Comparison of ENCODE assay signal across 24 cellular contexts in the genomic region with DNA sequence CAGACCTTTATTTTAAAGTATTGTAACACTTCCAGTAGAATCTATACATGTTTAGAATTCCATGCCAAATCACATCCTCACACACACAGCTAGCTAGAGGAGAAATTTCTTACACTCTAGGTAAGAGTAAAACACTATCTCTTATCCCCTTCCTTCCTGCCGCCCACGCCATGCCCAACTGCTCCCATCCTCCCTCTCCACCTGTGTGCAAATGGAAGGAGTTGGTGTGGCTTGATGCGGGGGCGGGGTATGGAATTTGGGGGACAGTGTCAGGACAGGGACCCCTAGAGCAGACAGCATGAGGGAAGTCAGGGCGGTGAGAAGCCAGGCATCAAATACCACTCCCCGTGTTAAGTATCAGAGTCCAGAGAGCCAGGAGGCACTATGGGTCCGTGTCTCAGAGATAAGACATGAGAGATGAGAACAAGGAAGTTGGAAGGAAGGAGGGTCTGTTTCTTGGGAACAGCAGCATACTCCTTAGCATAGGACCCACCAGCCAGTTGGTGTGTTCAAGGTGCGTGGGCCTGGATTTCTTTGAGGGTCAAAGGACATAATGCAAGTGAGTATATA. TPM values are rescaled to one million over a fixed set of nuclear protein-coding genes. Genes with fewer than 3 reads are reported as not detected.
A peak's percentile ranks its signal among the peaks of the same experiment; 100 is the strongest.
DNase-seq lines count a peak whose midpoint lies in the region; ATAC-seq, FAIRE-seq and TF ChIP-seq lines count a peak whose summit lies in the region.
"Had no signal": no experiment of that assay in that cellular context is flagged by ENCODE, and none has a peak within 500 bp of the region (broad histone marks: within the 10 kb centered on the region; RNA-seq: fewer than 3 reads in every experiment).

No MANE protein-coding gene starts in this region.

- no peak for TF ChIP-seq CTCF in CD8-positive, alpha-beta T cell (IDR thresholded peaks at IDR 0.05)
- no peak for TF ChIP-seq CTCF in K562 (IDR thresholded peaks at IDR 0.05 in 2 of 3, conservative IDR thresholded peaks at IDR 0.05 in 1 of 3; ENCODE audit: insufficient read depth in 2 of 3, low read depth in 1 of 3, low read length in 3 of 3)

- no peak overlapping the region for H4K91ac ChIP-seq in neuronal stem cell (ENCODE audit: low read depth, low read length, poor library complexity)

- no peak overlapping the region for H2BK120ac ChIP-seq in neuronal stem cell (ENCODE audit: low read depth, low read length)

- H2BK12ac ChIP-seq in neuronal stem cell (ENCODE audit: low read length), result no peak overlapping the region

- H3K36me3 Mint-ChIP-seq in CD4-positive, CD25-positive, alpha-beta regulatory T cell, result no peaks in the 10 kb centered on the region
- peaks cover 22% of the 10 kb centered on the region for H3K36me3 Mint-ChIP-seq in CD8-positive, alpha-beta T cell
- peaks cover 13% of the 10 kb centered on the region for H3K36me3 Mint-ChIP-seq in activated CD4-positive, alpha-beta T cell treated with anti-CD3 and anti-CD28 coated beads for 36 hours (ENCODE audit: low read depth)

- WGBS in K562 (ENCODE audit: insufficient coverage, low coverage, missing lambda C conversion rate), result 42% methylated on average over 7 of the region's 8 CpGs
- no CpG with 5 or more reads among the region's 8 CpGs for WGBS in neuronal stem cell (ENCODE audit: extremely low coverage in 2 of 2, insufficient read length in 2 of 2, insufficient replicate concordance in 1 of 2), 2 donors

- intact Hi-C loops in CD8-positive, alpha-beta T cell (cut with DNase I, micrococcal nuclease), result loop anchor here (10.0 kb wide), 3 partner anchors 99 to 619 kb away; no protein-coding TSS in a partner anchor
- intact Hi-C loops in K562 (cut with micrococcal nuclease), result no loop called here
- intact Hi-C loops in activated CD4-positive, alpha-beta T cell treated with anti-CD3 and anti-CD28 coated beads for 36 hours (cut with DNase I, micrococcal nuclease), result loop anchor here in 1 of 2 experiments (5.0 kb wide), 1 partner anchor 262 kb away; no protein-coding TSS in a partner anchor

- CTCF ChIA-PET in CD8-positive, alpha-beta T cell (lab: Charles Lee), result interaction anchor here (1.7 to 8.0 kb wide), 2 partner anchors 407 to 616 kb away, joined by 4 to 82 read pairs; no protein-coding TSS in a partner anchor
- CTCF ChIA-PET in K562 (lab: Yijun Ruan, JAX; ENCODE audit: low intra/inter-chr PET ratio), result interaction anchor here (0.7 kb wide), 1 partner anchor 167 kb away, joined by 4 read pairs; no protein-coding TSS in a partner anchor
- CTCF ChIA-PET in activated CD4-positive, alpha-beta T cell treated with anti-CD3 and anti-CD28 coated beads for 36 hours (lab: Charles Lee), result interaction anchor here (0.8 to 1.6 kb wide), 2 partner anchors 12 to 407 kb away, joined by 4 to 6 read pairs; no protein-coding TSS in a partner anchor

- H2AFZ ChIP-seq in K562 (ENCODE audit: low read depth, low read length), result peak overlapping the region; percentile 38
- H2AFZ ChIP-seq in neuronal stem cell (ENCODE audit: low read length), result no peak overlapping the region
- H2AFZ ChIP-seq: PC-9 had no signal

- no TSS peak for BruUV-seq in K562 (replicated peaks; lab: Mats Ljungman, UMichigan)

- no peak for TF ChIP-seq POLR2A in K562 (conservative IDR thresholded peaks at IDR 0.05)

- no peak for TF ChIP-seq EP300 in K562 (IDR thresholded peaks at IDR 0.05; ENCODE audit: low read length)

- H4K20me1 ChIP-seq in K562 (replicated peaks; ENCODE audit: control insufficient read depth, insufficient read depth, low read length), result no peaks in the 10 kb centered on the region
- H4K20me1 ChIP-seq: BLaER1 had no signal

- H3K18ac ChIP-seq in neuronal stem cell (ENCODE audit: low read length), result no peak overlapping the region

- H3K9me3 ChIP-seq in CD4-positive, CD25-positive, alpha-beta regulatory T cell (ENCODE audit: control insufficient read depth in 2 of 2, low read length in 2 of 2), result no peaks in the 10 kb centered on the region
- H3K9me3 ChIP-seq in CD8-positive, alpha-beta T cell (ENCODE audit: low read length), result no peaks in the 10 kb centered on the region
- H3K9me3 ChIP-seq in K562 (replicated peaks; ENCODE audit: control insufficient read depth, insufficient read depth, low read depth, low read length), result no peaks in the 10 kb centered on the region
- no peaks in the 10 kb centered on the region for H3K9me3 ChIP-seq in neuronal stem cell (replicated peaks in 1 of 2; ENCODE audit: control insufficient read depth in 2 of 2, insufficient read depth in 1 of 2, low read depth in 1 of 2, low read length in 2 of 2)
- H3K9me3 ChIP-seq: BLaER1, SJCRH30 had no signal

- no peak for DNase-seq in CD4-positive, CD25-positive, alpha-beta regulatory T cell
- no peak for DNase-seq in CD8-positive, alpha-beta T cell
- DNase-seq in K562 (ENCODE audit: extremely low read depth in 1 of 4, low spot score in 3 of 4) (peak in 1 of 4 experiments; percentile 38), neuronal stem cell (ENCODE audit: low spot score) (no peak), KG1 (lab: John Stamatoyannopoulos, UW) (no peak)
- no peak for DNase-seq in activated CD4-positive, alpha-beta T cell treated with anti-CD3 and anti-CD28 coated beads for 36 hours
- DNase-seq: DMS153, H7, MM.1S, NCI-H1417, NCI-H1694, NCI-H2029 treated with DMSO at 0.1 percent for 48 hours, NCI-H2227 treated with DMSO at 0.1 percent for 48 hours, NCI-H526 treated with DMSO at 0.1 percent for 48 hours, PC-9, SJCRH30 had no signal

- H3K9ac ChIP-seq in K562 (ENCODE audit: insufficient read depth in 1 of 2, low read depth in 2 of 2, low read length in 2 of 2), result no peak overlapping the region
- peak overlapping the region; percentile 30 for H3K9ac ChIP-seq in neuronal stem cell (ENCODE audit: low read depth, low read length, poor library complexity)
- H3K9ac ChIP-seq: BLaER1, KMS-11 had no signal

- H3K27me3 Mint-ChIP-seq in CD4-positive, CD25-positive, alpha-beta regulatory T cell, result no peaks in the 10 kb centered on the region
- no peaks in the 10 kb centered on the region for H3K27me3 Mint-ChIP-seq in CD8-positive, alpha-beta T cell (ENCODE audit: low read depth)
- no peaks in the 10 kb centered on the region for H3K27me3 Mint-ChIP-seq in activated CD4-positive, alpha-beta T cell treated with anti-CD3 and anti-CD28 coated beads for 36 hours

- no peak for FAIRE-seq in K562 (lab: Jason Lieb, UNC)
- FAIRE-seq: A204.1, GM18507 had no signal

- no peak overlapping the region for H4K8ac ChIP-seq in neuronal stem cell (ENCODE audit: low read depth, low read length)

- no peak overlapping the region for H3K4me3 ChIP-seq in CD4-positive, CD25-positive, alpha-beta regulatory T cell (ENCODE audit: low read depth, low read length)
- H3K4me3 ChIP-seq in CD8-positive, alpha-beta T cell (ENCODE audit: low read depth, low read length), result no peak overlapping the region
- H3K4me3 ChIP-seq in K562, result no peak overlapping the region
- H3K4me3 ChIP-seq in neuronal stem cell (ENCODE audit: low read length in 2 of 2), result no peak overlapping the region
- H3K4me3 ChIP-seq: BLaER1, PC-9, SJCRH30 had no signal

- H3K36me3 ChIP-seq in CD4-positive, CD25-positive, alpha-beta regulatory T cell (ENCODE audit: control insufficient read depth, insufficient read depth, low read length), result no peaks in the 10 kb centered on the region
- no peaks in the 10 kb centered on the region for H3K36me3 ChIP-seq in CD8-positive, alpha-beta T cell (ENCODE audit: insufficient read depth, low read length)
- no peaks in the 10 kb centered on the region; the same call in 2 of the 3 replicates for H3K36me3 ChIP-seq in K562 (ENCODE audit: control insufficient read depth, insufficient read depth, low read length)
- peaks cover 2 to 14% of the 10 kb centered on the region in 2 donors for H3K36me3 ChIP-seq in neuronal stem cell (replicated peaks in 1 of 2; ENCODE audit: control insufficient read depth in 2 of 2, insufficient read depth in 2 of 2, low read length in 2 of 2)
- H3K36me3 ChIP-seq: SJCRH30 had no signal

- H3K27ac ChIP-seq in CD4-positive, CD25-positive, alpha-beta regulatory T cell (ENCODE audit: insufficient read depth, low read length, poor library complexity, severe bottlenecking), result no peak overlapping the region
- H3K27ac ChIP-seq in CD8-positive, alpha-beta T cell (ENCODE audit: low read depth, low read length), result no peak overlapping the region
- H3K27ac ChIP-seq in K562 (ENCODE audit: extremely low read depth, low read depth, low read length) (no peak overlapping the region), neuronal stem cell (replicated peaks; ENCODE audit: low read length) (no peak overlapping the region)
- H3K27ac ChIP-seq: BLaER1, KMS-11, PC-9, SJCRH30 had no signal

- H3K4me1 ChIP-seq in CD4-positive, CD25-positive, alpha-beta regulatory T cell (ENCODE audit: control insufficient read depth, insufficient read depth, low read length, poor library complexity, severe bottlenecking), result peaks cover 51% of the 10 kb centered on the region
- peaks cover 77% of the 10 kb centered on the region for H3K4me1 ChIP-seq in CD8-positive, alpha-beta T cell (ENCODE audit: insufficient read depth, low read length)
- H3K4me1 ChIP-seq in K562 (replicated peaks in 1 of 2; ENCODE audit: control insufficient read depth in 2 of 2, insufficient read depth in 2 of 2, low read length in 2 of 2) (peaks cover 0 to 34% of the 10 kb centered on the region in 2 experiments; a peak in 4 of 5 replicates), neuronal stem cell (ENCODE audit: control insufficient read depth in 2 of 2, insufficient read depth in 1 of 2, low read depth in 1 of 2, low read length in 2 of 2) (no peaks in the 10 kb centered on the region)

- H3K4me2 ChIP-seq in K562 (ENCODE audit: insufficient read depth, low read length) (peak overlapping the region; percentile 18; the same call in 1 of the 2 replicates), neuronal stem cell (ENCODE audit: insufficient read depth, low read length, poor library complexity, severe bottlenecking) (no peak overlapping the region)
- H3K4me2 ChIP-seq: BLaER1, KMS-11, PC-9 had no signal

- H3K4me1 Mint-ChIP-seq in CD4-positive, CD25-positive, alpha-beta regulatory T cell, result peaks cover 11 to 94% (median 50%) of the 10 kb centered on the region in 4 donors
- H3K4me1 Mint-ChIP-seq in CD8-positive, alpha-beta T cell (ENCODE audit: low read depth), result peaks cover 95% of the 10 kb centered on the region
- peaks cover 85% of the 10 kb centered on the region for H3K4me1 Mint-ChIP-seq in activated CD4-positive, alpha-beta T cell treated with anti-CD3 and anti-CD28 coated beads for 36 hours

- H3K27me3 ChIP-seq in CD4-positive, CD25-positive, alpha-beta regulatory T cell (ENCODE audit: control insufficient read depth, insufficient read depth, low read length), result no peaks in the 10 kb centered on the region
- H3K27me3 ChIP-seq in CD8-positive, alpha-beta T cell (ENCODE audit: insufficient read depth, low read length), result no peaks in the 10 kb centered on the region
- H3K27me3 ChIP-seq in K562 (ENCODE audit: control insufficient read depth in 2 of 2, insufficient read depth in 2 of 2, low read length in 2 of 2) (no peaks in the 10 kb centered on the region), neuronal stem cell (ENCODE audit: control insufficient read depth in 3 of 3, insufficient read depth in 3 of 3, low read depth in 1 of 3, low read length in 3 of 3) (no peaks in the 10 kb centered on the region)
- H3K27me3 ChIP-seq: BLaER1, SJCRH30 had no signal

- no peak overlapping the region for H3K23ac ChIP-seq in neuronal stem cell (ENCODE audit: low read depth, low read length, poor library complexity)

- POLR2A ChIA-PET in CD8-positive, alpha-beta T cell (lab: Charles Lee), result no interaction called here
- POLR2A ChIA-PET in K562 (lab: Yijun Ruan, JAX), result no interaction called here
- POLR2A ChIA-PET in activated CD4-positive, alpha-beta T cell treated with anti-CD3 and anti-CD28 coated beads for 36 hours (lab: Charles Lee), result interaction anchor here (0.7 kb wide), 1 partner anchor 14 kb away, joined by 4 read pairs; no protein-coding TSS in a partner anchor

- in situ Hi-C loops in K562 (cut with MboI), result no loop called here

- H3K9me3 Mint-ChIP-seq in CD4-positive, CD25-positive, alpha-beta regulatory T cell, result no peaks in the 10 kb centered on the region
- no peaks in the 10 kb centered on the region for H3K9me3 Mint-ChIP-seq in CD8-positive, alpha-beta T cell
- H3K9me3 Mint-ChIP-seq in activated CD4-positive, alpha-beta T cell treated with anti-CD3 and anti-CD28 coated beads for 36 hours (ENCODE audit: low read depth), result no peaks in the 10 kb centered on the region

- H3K27ac Mint-ChIP-seq in CD4-positive, CD25-positive, alpha-beta regulatory T cell, result peak overlapping the region in 2 of 3 donors; percentile 1 to 65
- H3K27ac Mint-ChIP-seq in CD8-positive, alpha-beta T cell, result peak overlapping the region; percentile 20
- no peak overlapping the region for H3K27ac Mint-ChIP-seq in activated CD4-positive, alpha-beta T cell treated with anti-CD3 and anti-CD28 coated beads for 36 hours

- H2AK5ac ChIP-seq in neuronal stem cell (ENCODE audit: low read depth, low read length), result no peak overlapping the region

- no peak overlapping the region for H3K4ac ChIP-seq in neuronal stem cell (ENCODE audit: low read length)

- H3K9me1 ChIP-seq in K562 (ENCODE audit: control insufficient read depth, insufficient read depth, low read length), result no peaks in the 10 kb centered on the region

- no peak overlapping the region for H2BK5ac ChIP-seq in neuronal stem cell (ENCODE audit: low read length)

- no peak for TF ChIP-seq RAD21 in K562 (CRISPR knock-in tag; conservative IDR thresholded peaks at IDR 0.05 in 1 of 2, IDR thresholded peaks at IDR 0.05 in 1 of 2)

- no peak overlapping the region for H3K4me3 Mint-ChIP-seq in CD4-positive, CD25-positive, alpha-beta regulatory T cell
- H3K4me3 Mint-ChIP-seq in CD8-positive, alpha-beta T cell, result no peak overlapping the region
- no peak overlapping the region for H3K4me3 Mint-ChIP-seq in activated CD4-positive, alpha-beta T cell treated with anti-CD3 and anti-CD28 coated beads for 36 hours

- no peak overlapping the region for H2BK15ac ChIP-seq in neuronal stem cell (ENCODE audit: low read length)

- ATAC-seq in CD4-positive, CD25-positive, alpha-beta regulatory T cell (ENCODE audit: low read depth in 2 of 2), result no peak
- no peak for ATAC-seq in CD8-positive, alpha-beta T cell
- ATAC-seq in K562 (peak; percentile 53), GM21423 (IDR thresholded peaks at IDR 0.05; ENCODE audit: unreplicated experiment) (no peak)
- ATAC-seq in activated CD4-positive, alpha-beta T cell treated with anti-CD3 and anti-CD28 coated beads for 36 hours, result no peak
- ATAC-seq: Right ventricle myocardium inferior, SK-N-SH treated with all-trans-retinoic acid at 6 μM for 48 hours had no signal

- no peaks in the 10 kb centered on the region for H3K79me1 ChIP-seq in neuronal stem cell (ENCODE audit: low read depth, low read length)

- no peak overlapping the region for H3K14ac ChIP-seq in neuronal stem cell (ENCODE audit: low read length)

- no peaks in the 10 kb centered on the region for H3K79me2 ChIP-seq in K562 (ENCODE audit: control insufficient read depth, insufficient read depth, low read length)

RNA-seq across cellular contexts. Expression of gene NOSTRIN, which starts 48.6 kb away (rescaled TPM):
- not detected for total RNA-seq in CD4-positive, CD25-positive, alpha-beta regulatory T cell
- not detected for polyA plus RNA-seq in CD4-positive, CD25-positive, alpha-beta regulatory T cell
- under 1 TPM; 0.19 to 0.33 TPM for total RNA-seq in CD8-positive, alpha-beta T cell
- total RNA-seq in K562 (2011; cell fraction: chromatin; rRNA removed; ENCODE audit: low replicate concordance), result 31.6 and 70.5 TPM in 2 replicates
- total RNA-seq in K562 (2011; cell fraction: nucleolus; rRNA removed), result 13.3 and 16.6 TPM in 2 replicates
- 34.2 and 67.0 TPM in 2 replicates for total RNA-seq in K562 (2011; cell fraction: nucleoplasm; rRNA removed)
- total RNA-seq in K562 (2014; rRNA removed) (33.8 and 51.0 TPM in 2 replicates), K562 (2014; rRNA removed; fragmentation: Illumina TruSeq; extraction: Trizol) (68.1 and 86.4 TPM in 2 replicates), K562 (2015; rRNA removed; fragmentation: Illumina TruSeq; extraction: Trizol) (46.2 and 51.9 TPM in 2 replicates), K562 (2021) (50.9 and 56.3 TPM in 2 replicates)
- polyA plus RNA-seq in K562 (2011; rRNA removed) (13.8 and 26.7 TPM in 2 replicates), K562 (2014; fragmentation: Illumina TruSeq; extraction: Trizol) (73.0 and 81.1 TPM in 2 replicates), K562 (2014; fragmentation: Nextera tagmentation; extraction: Ambion mirVana) (10 to 100 TPM; 51.9 to 82.9 TPM), K562 (2014; rRNA removed) (41.7 and 59.4 TPM in 2 replicates)
- 2.5 and 3.7 TPM in 2 replicates for polyA plus RNA-seq in K562 (2011; cell fraction: cytosol; rRNA removed)
- 13.8 and 19.0 TPM in 2 replicates for polyA plus RNA-seq in K562 (2011; cell fraction: nucleus; rRNA removed)
- polyA plus RNA-seq in K562 (2012), result 33.4 and 74.8 TPM in 2 replicates
- polyA minus RNA-seq in K562 (2011; rRNA and poly(A)+ RNA removed), result 30.8 and 41.4 TPM in 2 replicates
- polyA minus RNA-seq in K562 (2011; cell fraction: cytosol; rRNA and poly(A)+ RNA removed), result 6.0 and 9.7 TPM in 2 replicates
- 40.0 and 42.3 TPM in 2 replicates for polyA minus RNA-seq in K562 (2011; cell fraction: nucleus; rRNA and poly(A)+ RNA removed)
- polyA plus RNA-seq in neuronal stem cell (2013, experiment 1 of 2), result not detected
- polyA plus RNA-seq in neuronal stem cell (2013, experiment 2 of 2), result not detected
- not detected for total RNA-seq in activated CD4-positive, alpha-beta T cell treated with anti-CD3 and anti-CD28 coated beads for 36 hours
- total RNA-seq: H7, RPMI7951 had no signal

Comparison
In these comparisons a context has a peak if more than half of its experiments do, and no peak if none do; other contexts are left out.
1. RNA of gene NOSTRIN, which starts 48.6 kb away (total RNA-seq): 13.3 to 86.4 TPM in K562; 0.19 to 0.33 TPM in CD8-positive, alpha-beta T cell, not detected in activated CD4-positive, alpha-beta T cell treated with anti-CD3 and anti-CD28 coated beads for 36 hours and not detected in CD4-positive, CD25-positive, alpha-beta regulatory T cell (single experiment); every median in the first group is over 10 times any median in the second.